ENCODE assay signal across 12 cellular contexts in the genomic region with DNA sequence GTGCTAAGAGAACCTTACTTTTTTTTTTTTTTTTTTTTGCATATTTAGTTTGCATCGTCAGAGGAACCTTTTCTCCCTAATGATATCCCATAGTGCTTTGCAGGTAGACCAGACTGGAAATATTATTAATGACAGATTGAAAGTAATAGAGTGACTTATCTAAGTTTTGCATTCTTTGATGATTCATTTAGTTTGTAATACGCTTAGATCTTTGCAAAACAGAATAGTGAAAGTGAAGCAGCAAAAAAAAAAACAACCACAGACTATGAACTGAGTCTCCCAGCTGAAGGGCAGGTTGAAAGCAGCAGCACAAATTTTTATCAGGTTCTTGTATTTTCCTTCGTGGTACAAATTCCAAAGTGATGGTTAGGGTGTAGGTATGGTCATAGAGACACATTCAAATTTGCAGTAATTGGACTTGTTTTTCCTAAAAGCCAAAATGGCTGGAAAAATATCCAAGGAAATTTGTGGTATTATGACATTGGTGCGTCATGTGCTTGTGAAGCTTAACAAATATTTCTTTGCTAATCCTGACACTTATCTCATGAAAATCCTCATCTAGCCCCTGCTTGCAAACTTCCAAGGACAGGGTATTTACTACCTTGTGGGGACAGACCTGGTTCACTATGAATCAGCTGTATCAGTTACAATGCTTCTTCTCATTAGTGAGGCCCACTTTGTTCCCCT.
DNase-seq lines count a peak whose midpoint lies in the region; ATAC-seq and TF ChIP-seq lines count a peak whose summit lies in the region.
"Had no signal": no experiment of that assay in that cellular context is flagged by ENCODE, and none has a peak within 500 bp of the region (broad histone marks: within the 10 kb centered on the region; RNA-seq: fewer than 3 reads in every experiment).

No MANE protein-coding gene starts in this region.

- peaks cover 0 to 4% (median 0%) of the 10 kb centered on the region in 4 donors for H3K4me1 ChIP-seq in stomach

- peaks cover 6% of the 10 kb centered on the region for H3K27me3 Mint-ChIP-seq in activated CD4-positive, alpha-beta T cell treated with anti-CD3 and anti-CD28 coated beads, Interleukin-2, amount 10 ng/mL, durations not matched to agents 24 days and 14 days
- H3K27me3 Mint-ChIP-seq in IgD-negative memory B cell, result no peaks in the 10 kb centered on the region
- H3K27me3 Mint-ChIP-seq in activated naive CD8-positive, alpha-beta T cell treated with anti-CD3 and anti-CD28 coated beads, Interleukin-2, amount 50 U/mL, for 24 hours, result no peaks in the 10 kb centered on the region
- peaks cover 0 to 7% of the 10 kb centered on the region in 2 donors for H3K27me3 Mint-ChIP-seq in natural killer cell treated with Interleukin-12 subunit alpha and Interleukin-12 subunit beta and Interleukin-15 and Interleukin-18, amount 100 ng/mL, for 72 hours

- H3K4me3 Mint-ChIP-seq in activated CD4-positive, alpha-beta T cell treated with anti-CD3 and anti-CD28 coated beads, Interleukin-2, amount 10 ng/mL, durations not matched to agents 24 days and 14 days, result peak overlapping the region; percentile 50
- H3K4me3 Mint-ChIP-seq in IgD-negative memory B cell, result peak overlapping the region in 3 of 4 donors; percentile 54 to 72 (median 68)
- peak overlapping the region; percentile 62 for H3K4me3 Mint-ChIP-seq in activated naive CD8-positive, alpha-beta T cell treated with anti-CD3 and anti-CD28 coated beads, Interleukin-2, amount 50 U/mL, for 24 hours
- H3K4me3 Mint-ChIP-seq in natural killer cell treated with Interleukin-12 subunit alpha and Interleukin-12 subunit beta and Interleukin-15 and Interleukin-18, amount 100 ng/mL, for 72 hours, result peak overlapping the region; percentile 68

- no peak overlapping the region for H3K27ac ChIP-seq in stomach

- ATAC-seq in activated naive CD8-positive, alpha-beta T cell treated with anti-CD3 and anti-CD28 coated beads, Interleukin-2, amount 50 U/mL, for 24 hours, result peak; percentile 53
- ATAC-seq in natural killer cell treated with Interleukin-12 subunit alpha and Interleukin-12 subunit beta and Interleukin-15 and Interleukin-18, amount 100 ng/mL, for 72 hours, result peak; percentile 57 to 75
- ATAC-seq: HCT116 had no signal

- H3K36me3 Mint-ChIP-seq in activated CD4-positive, alpha-beta T cell treated with anti-CD3 and anti-CD28 coated beads, Interleukin-2, amount 10 ng/mL, durations not matched to agents 24 days and 14 days (ENCODE audit: low read depth), result no peaks in the 10 kb centered on the region
- H3K36me3 Mint-ChIP-seq in IgD-negative memory B cell, result peaks cover 5% of the 10 kb centered on the region
- H3K36me3 Mint-ChIP-seq in activated naive CD8-positive, alpha-beta T cell treated with anti-CD3 and anti-CD28 coated beads, Interleukin-2, amount 50 U/mL, for 24 hours (ENCODE audit: low read depth), result no peaks in the 10 kb centered on the region
- H3K36me3 Mint-ChIP-seq in natural killer cell treated with Interleukin-12 subunit alpha and Interleukin-12 subunit beta and Interleukin-15 and Interleukin-18, amount 100 ng/mL, for 72 hours, result peaks cover 4% of the 10 kb centered on the region

- no peak overlapping the region for H3K4me3 ChIP-seq in stomach

- peaks cover 19% of the 10 kb centered on the region for H3K4me1 Mint-ChIP-seq in activated CD4-positive, alpha-beta T cell treated with anti-CD3 and anti-CD28 coated beads, Interleukin-2, amount 10 ng/mL, durations not matched to agents 24 days and 14 days
- peaks cover 13 to 22% (median 19%) of the 10 kb centered on the region in 3 donors for H3K4me1 Mint-ChIP-seq in IgD-negative memory B cell
- H3K4me1 Mint-ChIP-seq in activated naive CD8-positive, alpha-beta T cell treated with anti-CD3 and anti-CD28 coated beads, Interleukin-2, amount 50 U/mL, for 24 hours, result peaks cover 37% of the 10 kb centered on the region
- H3K4me1 Mint-ChIP-seq in natural killer cell treated with Interleukin-12 subunit alpha and Interleukin-12 subunit beta and Interleukin-15 and Interleukin-18, amount 100 ng/mL, for 72 hours (ENCODE audit: low read depth in 2 of 2), result peaks cover 17 to 21% of the 10 kb centered on the region in 2 donors

- intact Hi-C loops in activated CD4-positive, alpha-beta T cell treated with anti-CD3 and anti-CD28 coated beads, Interleukin-2, amount 10 ng/mL, durations not matched to agents 24 days and 14 days (cut with micrococcal nuclease), result loop anchor here (1.0 to 2.0 kb wide), 2 partner anchors 38 to 293 kb away; no protein-coding TSS in a partner anchor
- intact Hi-C loops in stomach (cut with DNase I; ENCODE audit: low total_unique reads), result no loop called here

- H3K27me3 ChIP-seq in stomach, result no peaks in the 10 kb centered on the region

- H3K9me3 Mint-ChIP-seq in activated CD4-positive, alpha-beta T cell treated with anti-CD3 and anti-CD28 coated beads, Interleukin-2, amount 10 ng/mL, durations not matched to agents 24 days and 14 days, result peaks cover 13% of the 10 kb centered on the region
- H3K9me3 Mint-ChIP-seq in IgD-negative memory B cell, result peaks cover 0 to 8% (median 0%) of the 10 kb centered on the region in 3 donors
- peaks cover 5% of the 10 kb centered on the region for H3K9me3 Mint-ChIP-seq in activated naive CD8-positive, alpha-beta T cell treated with anti-CD3 and anti-CD28 coated beads, Interleukin-2, amount 50 U/mL, for 24 hours
- no peaks in the 10 kb centered on the region for H3K9me3 Mint-ChIP-seq in natural killer cell treated with Interleukin-12 subunit alpha and Interleukin-12 subunit beta and Interleukin-15 and Interleukin-18, amount 100 ng/mL, for 72 hours

- H3K27ac Mint-ChIP-seq in activated CD4-positive, alpha-beta T cell treated with anti-CD3 and anti-CD28 coated beads, Interleukin-2, amount 10 ng/mL, durations not matched to agents 24 days and 14 days, result peak overlapping the region; percentile 0
- H3K27ac Mint-ChIP-seq in IgD-negative memory B cell, result no peak overlapping the region
- no peak overlapping the region for H3K27ac Mint-ChIP-seq in activated naive CD8-positive, alpha-beta T cell treated with anti-CD3 and anti-CD28 coated beads, Interleukin-2, amount 50 U/mL, for 24 hours
- peak overlapping the region; percentile 29 to 42 for H3K27ac Mint-ChIP-seq in natural killer cell treated with Interleukin-12 subunit alpha and Interleukin-12 subunit beta and Interleukin-15 and Interleukin-18, amount 100 ng/mL, for 72 hours

- WGBS in stomach, 5 donors, result 52 to 63% (median 56%) methylated on average over 4 of the region's 4 CpGs

- TF ChIP-seq POLR2A in stomach (IDR thresholded peaks at IDR 0.05), result no peak

- peaks cover 0 to 16% (median 3%) of the 10 kb centered on the region in 4 donors for H3K9me3 ChIP-seq in stomach

- TF ChIP-seq CTCF in stomach (IDR thresholded peaks at IDR 0.05), result no peak

- no peaks in the 10 kb centered on the region for H3K36me3 ChIP-seq in stomach

- TF ChIP-seq EP300 in stomach (IDR thresholded peaks at IDR 0.05), result no peak

- no peak for DNase-seq in activated CD4-positive, alpha-beta T cell treated with anti-CD3 and anti-CD28 coated beads, Interleukin-2, amount 10 ng/mL, durations not matched to agents 24 days and 14 days
- no peak for DNase-seq in activated CD4-positive, alpha-beta T cell treated with anti-CD3 and anti-CD28 coated beads for 48 hours
- DNase-seq in activated naive CD8-positive, alpha-beta T cell treated with anti-CD3 and anti-CD28 coated beads, Interleukin-2, amount 50 U/mL, for 24 hours, result no peak
- no peak for DNase-seq in natural killer cell treated with Interleukin-12 subunit alpha and Interleukin-12 subunit beta and Interleukin-15 and Interleukin-18, amount 100 ng/mL, for 72 hours (ENCODE audit: low spot score)
- DNase-seq in iPS-NIHi11 (ENCODE audit: low spot score) (no peak), NCI-H1048 (lab: John Stamatoyannopoulos, UW) (no peak), stomach (no peak)
- DNase-seq: DMS79 treated with DMSO at 0.1 percent for 48 hours; NCI-H524; stimulated activated CD4-positive, alpha-beta T cell treated with anti-CD3 and anti-CD28 coated beads, Interleukin-1b, Interleukin-23, amount 100 ng/mL, for 48 hours had no signal

Comparison
In these comparisons a context has a peak if more than half of its experiments do, and no peak if none do; other contexts are left out.
1. H3K27ac Mint-ChIP-seq: peak in activated CD4-positive, alpha-beta T cell treated with anti-CD3 and anti-CD28 coated beads, Interleukin-2, amount 10 ng/mL, durations not matched to agents 24 days and 14 days (single experiment) and natural killer cell treated with Interleukin-12 subunit alpha and Interleukin-12 subunit beta and Interleukin-15 and Interleukin-18, amount 100 ng/mL, for 72 hours (2 of 2); none in IgD-negative memory B cell (0 of 3) and activated naive CD8-positive, alpha-beta T cell treated with anti-CD3 and anti-CD28 coated beads, Interleukin-2, amount 50 U/mL, for 24 hours (single experiment).
2. Peak in every context shown above with its lines, with median percentiles within 50 percentile points of each other: H3K4me3 Mint-ChIP-seq.